ENCODE assay signal across 7 cellular contexts in the genomic region with DNA sequence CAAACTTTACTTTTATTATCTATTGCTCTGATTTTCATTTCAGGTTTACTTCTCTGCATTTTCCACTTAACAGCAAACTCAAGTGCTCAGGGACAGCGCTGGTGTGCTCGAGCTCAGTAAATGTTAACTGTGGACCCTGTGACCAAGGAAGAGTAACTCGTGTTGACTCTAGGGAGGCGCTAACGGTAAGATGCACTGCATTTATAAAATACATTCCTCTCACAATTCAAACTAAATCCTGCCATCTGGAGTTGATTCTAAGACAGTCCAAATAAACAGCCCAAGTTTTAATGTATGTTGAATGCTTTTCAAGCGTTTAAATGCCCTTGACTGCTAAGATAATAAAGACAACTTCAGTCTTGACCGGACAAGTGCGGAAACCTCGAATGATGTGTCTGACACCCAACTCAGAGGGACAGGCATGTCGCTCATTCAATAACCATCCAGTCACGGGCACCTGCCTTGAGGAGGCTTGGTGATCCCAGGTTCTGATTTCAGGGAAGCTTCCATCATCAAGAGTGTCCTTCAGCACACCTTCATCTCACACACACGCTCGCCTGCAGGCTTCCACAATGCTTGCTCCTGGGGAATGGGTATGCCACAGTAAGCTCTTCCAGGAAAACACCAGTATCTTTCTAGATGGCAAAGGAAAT.
DNase-seq lines count a peak whose midpoint lies in the region; ATAC-seq and TF ChIP-seq lines count a peak whose summit lies in the region.

No MANE protein-coding gene starts in this region.

- WGBS in smooth muscle cell (ENCODE audit: low lambda C conversion rate), result 54% methylated on average over 13 of the region's 13 CpGs

- peak overlapping the region; percentile 91 for H3K27ac Mint-ChIP-seq in HFFc6
- peak overlapping the region; percentile 64 for H3K27ac Mint-ChIP-seq in activated naive CD8-positive, alpha-beta T cell

- H3K9me3 ChIP-seq in iPS-20b (ENCODE audit: insufficient read depth, low read depth, low read length) (no peaks in the 10 kb centered on the region), smooth muscle cell (replicated peaks; ENCODE audit: low read depth) (no peaks in the 10 kb centered on the region)

- peaks cover 10% of the 10 kb centered on the region for H3K36me3 ChIP-seq in iPS-20b (ENCODE audit: insufficient read depth, low read depth, low read length)
- no peaks in the 10 kb centered on the region for H3K36me3 ChIP-seq in smooth muscle cell (ENCODE audit: low read depth)

- DNase-seq in HFFc6, result no peak
- DNase-seq in smooth muscle cell (lab: John Stamatoyannopoulos, UW; ENCODE audit: unreplicated experiment), result no peak
- no peak for DNase-seq in midbrain (lab: John Stamatoyannopoulos, UW)

- no peak for ATAC-seq in GM21737 (IDR thresholded peaks at IDR 0.05; ENCODE audit: unreplicated experiment)
- ATAC-seq in GM21717 (IDR thresholded peaks at IDR 0.05; ENCODE audit: unreplicated experiment), result no peak

- H3K27ac ChIP-seq in iPS-20b (ENCODE audit: low read length) (no peak overlapping the region), smooth muscle cell (ENCODE audit: low read depth) (peak overlapping the region; percentile 97)

- peaks cover 70% of the 10 kb centered on the region for H4K20me1 ChIP-seq in smooth muscle cell (ENCODE audit: low read depth)

- H2AFZ ChIP-seq in smooth muscle cell (ENCODE audit: low read depth), result no peak overlapping the region

- TF ChIP-seq CTCF in HFFc6 (IDR thresholded peaks at IDR 0.05) (no peak), smooth muscle cell (IDR thresholded peaks at IDR 0.05; ENCODE audit: borderline replicate concordance, insufficient read depth, poor library complexity, severe bottlenecking) (no peak)

- peaks cover 86% of the 10 kb centered on the region for H3K79me2 ChIP-seq in smooth muscle cell (ENCODE audit: low read depth)

- no peaks in the 10 kb centered on the region for H3K27me3 ChIP-seq in iPS-20b (ENCODE audit: insufficient read depth, low read length)
- no peaks in the 10 kb centered on the region for H3K27me3 ChIP-seq in smooth muscle cell (ENCODE audit: low read depth)

- H3K4me1 Mint-ChIP-seq in HFFc6 (ENCODE audit: low read depth), result peaks cover 85% of the 10 kb centered on the region
- peaks cover 78% of the 10 kb centered on the region for H3K4me1 Mint-ChIP-seq in activated naive CD8-positive, alpha-beta T cell (ENCODE audit: low read depth)

- H3F3A ChIP-seq in smooth muscle cell (ENCODE audit: low read depth), result peaks cover 14% of the 10 kb centered on the region

- H3K4me1 ChIP-seq in iPS-20b (ENCODE audit: insufficient read depth, low read length) (peaks cover 41% of the 10 kb centered on the region), smooth muscle cell (ENCODE audit: low read depth) (peaks cover 63% of the 10 kb centered on the region)

- peak overlapping the region; percentile 74 for H3K4me3 Mint-ChIP-seq in HFFc6
- H3K4me3 Mint-ChIP-seq in activated naive CD8-positive, alpha-beta T cell, result no peak overlapping the region

- H3K9ac ChIP-seq in iPS-20b (ENCODE audit: low read depth, low read length), result peak overlapping the region; percentile 33; the same call in 1 of the 2 replicates
- peak overlapping the region; percentile 89 for H3K9ac ChIP-seq in smooth muscle cell (ENCODE audit: low read depth)

- peak overlapping the region; percentile 73 for H3K4me2 ChIP-seq in smooth muscle cell

- H3K4me3 ChIP-seq in iPS-20b (ENCODE audit: low read length), result peak overlapping the region; percentile 43
- H3K4me3 ChIP-seq in smooth muscle cell, result peak overlapping the region; percentile 15

- H3K36me3 Mint-ChIP-seq in HFFc6 (ENCODE audit: low read depth), result 0 out of 2 replicates have a peak, but pooled peaks cover 4% of the 10 kb centered on the region
- peaks cover 8% of the 10 kb centered on the region for H3K36me3 Mint-ChIP-seq in activated naive CD8-positive, alpha-beta T cell

- H3K27me3 Mint-ChIP-seq in HFFc6 (ENCODE audit: insufficient read depth), result no peaks in the 10 kb centered on the region; the same call in none of the 2 replicates
- H3K27me3 Mint-ChIP-seq in activated naive CD8-positive, alpha-beta T cell, result no peaks in the 10 kb centered on the region

- no peaks in the 10 kb centered on the region for H3K9me3 Mint-ChIP-seq in HFFc6
- H3K9me3 Mint-ChIP-seq in activated naive CD8-positive, alpha-beta T cell (ENCODE audit: low read depth), result no peaks in the 10 kb centered on the region
